Comparison of ENCODE assay signal across 11 cellular contexts in the genomic region with DNA sequence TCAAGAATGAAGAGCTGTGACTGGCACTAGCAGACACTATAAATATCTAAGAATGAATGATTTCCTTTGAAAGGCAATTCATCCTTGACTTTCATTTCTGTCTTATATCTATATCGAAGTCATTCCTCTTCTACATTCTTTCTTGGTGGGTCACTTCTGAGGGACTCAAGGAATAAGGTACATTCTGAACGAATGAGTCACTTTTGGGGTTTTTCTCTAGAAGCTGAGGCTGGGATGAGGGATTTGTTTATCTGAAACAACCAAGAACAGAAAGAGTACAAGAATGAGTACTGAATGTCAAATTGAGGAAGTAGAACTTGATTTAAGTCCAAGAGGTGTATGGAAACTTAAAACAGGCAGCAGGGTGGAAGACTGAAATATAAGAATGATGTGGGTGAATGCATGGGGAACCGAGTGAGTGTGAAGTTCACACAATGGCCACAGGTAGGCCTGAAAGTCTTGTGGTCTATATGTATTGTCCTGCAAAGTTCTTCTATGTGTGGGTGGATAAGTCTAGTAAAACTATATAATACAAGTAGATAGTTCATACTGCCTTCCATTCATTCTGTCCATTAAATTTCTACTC.
A peak's percentile ranks its signal among the peaks of the same experiment; 100 is the strongest.
DNase-seq lines count a peak whose midpoint lies in the region; ATAC-seq and TF ChIP-seq lines count a peak whose summit lies in the region.
"Had no signal": no experiment of that assay in that cellular context is flagged by ENCODE, and none has a peak within 500 bp of the region (broad histone marks: within the 10 kb centered on the region; RNA-seq: fewer than 3 reads in every experiment).

No MANE protein-coding gene starts in this region.

- intact Hi-C loops in esophagus squamous epithelium (cut with DNase I), result no loop called here
- intact Hi-C loops in OCI-LY7 (cut with micrococcal nuclease; ENCODE audit: unreplicated experiment), result no loop called here

- H3K4me1 ChIP-seq in esophagus squamous epithelium (no peaks in the 10 kb centered on the region), OCI-LY7 (ENCODE audit: insufficient read depth, low read length, poor library complexity, severe bottlenecking) (no peaks in the 10 kb centered on the region)

- H3K9me2 ChIP-seq in OCI-LY7 (ENCODE audit: insufficient read depth, low read length), result no peaks in the 10 kb centered on the region

- no peaks in the 10 kb centered on the region for H3K27me3 ChIP-seq in esophagus squamous epithelium

- H3K36me3 ChIP-seq in esophagus squamous epithelium, result no peaks in the 10 kb centered on the region
- no peaks in the 10 kb centered on the region for H3K36me3 ChIP-seq in OCI-LY7 (ENCODE audit: insufficient read depth, low read length)

- 55 to 71% methylated on average over 3 of the region's 3 CpGs for WGBS in esophagus squamous epithelium, 2 donors

- CTCF ChIA-PET in OCI-LY7 (lab: Charles Lee; ENCODE audit: unreplicated experiment), result no interaction called here

- H4K20me1 ChIP-seq in OCI-LY7 (ENCODE audit: insufficient read depth, low read length), result no peaks in the 10 kb centered on the region

- H3K79me2 ChIP-seq in OCI-LY7 (ENCODE audit: insufficient read depth, low read depth, low read length), result no peaks in the 10 kb centered on the region

- no TSS peak for BruUV-seq in OCI-LY7 (replicated peaks; lab: Mats Ljungman, UMichigan)

- H3K4me2 ChIP-seq in OCI-LY7 (ENCODE audit: low read length), result no peak overlapping the region

- H3K4me3 ChIP-seq in retinal pigment epithelial cell (ENCODE audit: low read length) (no peak overlapping the region), esophagus squamous epithelium (no peak overlapping the region), OCI-LY7 (ENCODE audit: low read depth, low read length, poor library complexity, severe bottlenecking) (no peak overlapping the region)

- H3K27ac ChIP-seq in esophagus squamous epithelium (no peak overlapping the region), OCI-LY7 (ENCODE audit: low read depth, low read length, poor library complexity, severe bottlenecking) (no peak overlapping the region)

- ATAC-seq in GM19328 (IDR thresholded peaks at IDR 0.05; ENCODE audit: unreplicated experiment) (peak; percentile 62), HG03060 (IDR thresholded peaks at IDR 0.05; ENCODE audit: low read depth, unreplicated experiment) (peak; percentile 83)
- ATAC-seq: Right ventricle myocardium inferior had no signal

- no peak for TF ChIP-seq POLR2A in esophagus squamous epithelium (IDR thresholded peaks at IDR 0.05)

- TF ChIP-seq CTCF in retinal pigment epithelial cell (conservative IDR thresholded peaks at IDR 0.05; ENCODE audit: low read depth, low read length) (no peak), esophagus squamous epithelium (IDR thresholded peaks at IDR 0.05) (no peak), OCI-LY7 (conservative IDR thresholded peaks at IDR 0.05; ENCODE audit: low read length) (no peak)

- H3K9me3 ChIP-seq in esophagus squamous epithelium (no peaks in the 10 kb centered on the region), OCI-LY7 (ENCODE audit: low read length) (no peaks in the 10 kb centered on the region)

- peak; percentile 99 for DNase-seq in amniotic epithelial cell (ENCODE audit: low read depth)
- DNase-seq in retinal pigment epithelial cell (ENCODE audit: low read depth), result peak; percentile 41
- DNase-seq in DMS153 (lab: John Stamatoyannopoulos, UW), result no peak
- DNase-seq in esophagus squamous epithelium (lab: John Stamatoyannopoulos, UW), result no peak
- no peak for DNase-seq in SKM-1 treated with dmso at 0.1 percent for 144 hours (lab: John Stamatoyannopoulos, UW; ENCODE audit: unreplicated experiment)
- DNase-seq in OCI-LY7 (ENCODE audit: low spot score), result no peak
- DNase-seq: foreskin melanocyte, occipital lobe had no signal

- no peak overlapping the region for H2AFZ ChIP-seq in OCI-LY7 (ENCODE audit: low read length)

- POLR2A ChIA-PET in OCI-LY7 (lab: Charles Lee), result no interaction called here

Comparison
In these comparisons a context has a peak if more than half of its experiments do, and no peak if none do; other contexts are left out.
1. DNase-seq: peak in amniotic epithelial cell (single experiment) and retinal pigment epithelial cell (single experiment); none in DMS153 (single experiment), esophagus squamous epithelium (single experiment), SKM-1 treated with dmso at 0.1 percent for 144 hours (single experiment) and OCI-LY7 (single experiment).